In the genomic region with DNA sequence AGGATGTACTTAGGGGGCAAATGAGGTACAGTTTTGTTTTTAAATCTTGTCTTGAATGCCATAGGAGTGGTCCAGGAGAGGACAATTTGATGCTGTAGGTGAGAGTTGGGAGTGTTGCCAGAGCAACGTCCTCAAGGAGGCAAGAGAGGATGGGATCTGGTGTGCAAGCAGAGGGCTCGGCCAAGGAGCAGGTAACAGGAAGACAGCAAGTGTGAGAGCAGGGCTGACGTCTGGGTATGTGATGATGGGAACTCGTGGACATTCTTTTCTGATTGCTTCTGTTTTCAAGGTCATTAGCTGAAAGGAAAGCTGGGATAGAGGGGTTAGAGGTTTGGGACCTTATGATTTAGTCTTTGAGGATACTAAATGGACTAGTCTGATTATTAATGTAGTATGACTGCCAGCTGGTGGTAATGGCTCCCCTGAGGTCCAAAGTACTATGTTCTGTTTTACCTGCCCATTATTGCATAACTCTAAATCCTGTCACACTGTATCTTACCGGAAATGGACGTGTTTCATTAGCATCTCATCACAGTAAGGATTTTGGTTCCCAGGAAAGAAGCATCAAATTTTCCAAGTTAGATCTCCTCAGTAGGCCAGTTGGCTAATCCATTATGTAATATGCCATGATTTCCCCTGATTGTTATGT, we compare ENCODE assay signal across 20 cellular contexts. TPM values are rescaled to one million over a fixed set of nuclear protein-coding genes. Genes with fewer than 3 reads are reported as not detected.
"Had no signal": no experiment of that assay in that cellular context is flagged by ENCODE, and none has a peak within 500 bp of the region (broad histone marks: within the 10 kb centered on the region; RNA-seq: fewer than 3 reads in every experiment).

No MANE protein-coding gene starts in this region.

- H3K27ac ChIP-seq: colonic mucosa, esophagus squamous epithelium, gastrocnemius medialis, parathyroid adenoma, upper lobe of left lung, WERI-Rb-1 had no signal

- H3K9me3 Mint-ChIP-seq: activated naive CD4-positive, alpha-beta T cell treated with anti-CD3 and anti-CD28 coated beads, Interleukin-2, amount 50 U/mL, for 72 hours; activated T-helper 1 cell treated with anti-CD3 and anti-CD28 coated beads, Interleukin-12 subunit alpha, Interleukin-12 subunit beta, Interleukin-2, Interleukin-4 antibody, amounts not matched to agents 30 ng/mL and 10 ng/mL and 1 ng/mL, durations not matched to agents 14 hours and 24 hours and 36 hours had no signal

- H3K4me3 Mint-ChIP-seq: activated T-helper 1 cell treated with anti-CD3 and anti-CD28 coated beads, Interleukin-12 subunit alpha, Interleukin-12 subunit beta, Interleukin-2, Interleukin-4 antibody, amounts not matched to agents 30 ng/mL and 10 ng/mL and 1 ng/mL, durations not matched to agents 14 hours and 24 hours and 36 hours; endodermal cell; nephron progenitor cell had no signal

- H3K27ac Mint-ChIP-seq: activated naive CD4-positive, alpha-beta T cell treated with anti-CD3 and anti-CD28 coated beads, Interleukin-2, amount 50 U/mL, for 72 hours; activated T-helper 1 cell treated with anti-CD3 and anti-CD28 coated beads, Interleukin-12 subunit alpha, Interleukin-12 subunit beta, Interleukin-2, Interleukin-4 antibody, amounts not matched to agents 30 ng/mL and 10 ng/mL and 1 ng/mL, durations not matched to agents 14 hours and 24 hours and 36 hours; endodermal cell; nephron progenitor cell had no signal

- ATAC-seq: activated naive CD4-positive, alpha-beta T cell treated with anti-CD3 and anti-CD28 coated beads, Interleukin-2, amount 50 U/mL, for 72 hours; gastrocnemius medialis; right cardiac atrium had no signal

- H3K4me3 ChIP-seq: colonic mucosa, esophagus squamous epithelium, gastrocnemius medialis, upper lobe of left lung had no signal

- FAIRE-seq: astrocyte had no signal

- H3K27me3 ChIP-seq: colonic mucosa, esophagus squamous epithelium, gastrocnemius medialis, upper lobe of left lung had no signal

- H3K4me1 ChIP-seq: colonic mucosa, parathyroid adenoma, upper lobe of left lung had no signal

- H3K9me3 ChIP-seq: colonic mucosa, esophagus squamous epithelium, gastrocnemius medialis, SK-N-SH, upper lobe of left lung had no signal

- DNase-seq: activated CD4-positive, alpha-beta T cell treated with anti-CD3 and anti-CD28 coated beads, Interleukin-2, amount 50 U/mL, for 48 hours; activated CD4-positive, CD25-positive, alpha-beta regulatory T cell treated with anti-CD3 and anti-CD28 coated beads, Interleukin-2, amount 50 U/mL, for 72 hours; activated gamma-delta T cell; central memory CD4-positive, alpha-beta T cell; colonic mucosa; endodermal cell; esophagus squamous epithelium; gastrocnemius medialis; hypothalamus; mesenchymal stem cell; nephron progenitor cell; right cardiac atrium; SK-N-SH; stimulated activated CD4-positive, alpha-beta T cell treated with anti-CD3 and anti-CD28 coated beads, Interleukin-1b, Interleukin-23, amount 100 ng/mL, for 48 hours; upper lobe of left lung; WERI-Rb-1 had no signal

- H3K4me1 Mint-ChIP-seq: endodermal cell had no signal

RNA-seq across cellular contexts. Expression of a gene that starts 39.5 kb away (rescaled TPM):
- total RNA-seq: endodermal cell had no signal
